In the genomic region with DNA sequence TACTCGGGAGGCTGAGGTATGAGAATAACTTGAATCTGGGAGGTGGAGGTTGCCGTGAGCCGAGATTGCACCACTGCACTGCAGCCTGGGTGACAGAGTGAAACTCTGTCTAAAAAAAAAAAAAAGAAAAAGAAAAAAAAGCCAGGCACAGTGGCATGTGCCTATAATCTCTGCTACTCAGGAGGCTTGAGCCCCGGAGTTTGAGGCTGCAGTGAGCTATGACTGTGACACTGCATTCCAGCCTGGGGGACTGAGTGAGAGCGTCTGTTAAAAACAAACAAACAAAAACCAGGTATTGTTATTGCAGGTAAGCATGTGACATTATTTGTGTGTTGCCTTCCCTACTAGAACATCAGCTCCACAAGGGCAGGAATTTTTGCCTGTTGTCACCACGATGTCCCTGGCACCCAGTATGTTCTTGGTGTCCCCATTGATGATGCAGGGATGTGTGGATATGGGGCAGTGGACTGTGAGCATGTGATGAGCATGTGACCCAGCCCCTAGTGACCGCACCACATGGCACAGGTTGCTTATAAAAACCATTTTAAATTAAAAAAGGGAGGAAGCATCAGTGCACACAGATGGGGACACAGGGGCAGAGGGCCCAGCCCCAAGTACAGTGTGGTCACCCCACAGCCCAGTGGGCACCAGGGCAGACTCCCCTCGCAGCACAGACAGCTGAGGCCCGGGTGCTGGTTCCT, we compare ENCODE assay signal across 1 cellular context.
TF ChIP-seq lines count a peak whose summit lies in the region.

No MANE protein-coding gene starts in this region.

TF ChIP-seq in H1, 55 proteins besides CTCF, POLR2A, EP300 and RAD21:
- no peak for TF ChIP-seq ASH2L (IDR thresholded peaks at IDR 0.05; ENCODE audit: low read length)
- TF ChIP-seq, protein P1, sequence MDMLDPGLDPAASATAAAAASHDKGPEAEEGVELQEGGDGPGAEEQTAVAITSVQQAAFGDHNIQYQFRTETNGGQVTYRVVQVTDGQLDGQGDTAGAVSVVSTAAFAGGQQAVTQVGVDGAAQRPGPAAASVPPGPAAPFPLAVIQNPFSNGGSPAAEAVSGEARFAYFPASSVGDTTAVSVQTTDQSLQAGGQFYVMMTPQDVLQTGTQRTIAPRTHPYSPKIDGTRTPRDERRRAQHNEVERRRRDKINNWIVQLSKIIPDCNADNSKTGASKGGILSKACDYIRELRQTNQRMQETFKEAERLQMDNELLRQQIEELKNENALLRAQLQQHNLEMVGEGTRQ (IDR thresholded peaks at IDR 0.05; ENCODE audit: low read length): 0 out of 2 replicates have a peak, but pooled peaks have one; percentile 21
TF ChIP-seq in H1: peak in this region for 1.
